Comparison of ENCODE assay signal across 20 cellular contexts in genomic region chr16:87822002-87822390, GRCh38. TPM values are rescaled to one million over a fixed set of nuclear protein-coding genes. Genes with fewer than 3 reads are reported as not detected.
A peak's percentile ranks its signal among the peaks of the same experiment; 100 is the strongest.
DNase-seq lines count a peak whose midpoint lies in the region; ATAC-seq and TF ChIP-seq lines count a peak whose summit lies in the region.
"Had no signal": no experiment of that assay in that cellular context is flagged by ENCODE, and none has a peak within 500 bp of the region (broad histone marks: within the 10 kb centered on the region; RNA-seq: fewer than 3 reads in every experiment).

No MANE protein-coding gene starts in this region.

- TF ChIP-seq EP300 in neural cell (conservative IDR thresholded peaks at IDR 0.05; ENCODE audit: poor library complexity, severe bottlenecking), result no peak

- H3K9me2 ChIP-seq in neural cell (ENCODE audit: insufficient read depth, low read length), result no peaks in the 10 kb centered on the region

- intact Hi-C loops in natural killer cell (cut with micrococcal nuclease), result no loop called here

- H3K27me3 ChIP-seq in BE2C, result no peaks in the 10 kb centered on the region
- no peaks in the 10 kb centered on the region for H3K27me3 ChIP-seq in ectodermal cell (ENCODE audit: control insufficient read depth, insufficient read depth, low read length, poor library complexity, severe bottlenecking)
- no peaks in the 10 kb centered on the region for H3K27me3 ChIP-seq in neural cell (ENCODE audit: insufficient read depth, low read depth, low read length)
- H3K27me3 ChIP-seq in effector memory CD4-positive, alpha-beta T cell (replicated peaks; ENCODE audit: control insufficient read depth, insufficient read depth, low read length, poor library complexity, severe bottlenecking), result no peaks in the 10 kb centered on the region
- H3K27me3 ChIP-seq: thyroid gland had no signal

- no peaks in the 10 kb centered on the region for H3K4me1 Mint-ChIP-seq in natural killer cell

- no peak for ATAC-seq in natural killer cell
- ATAC-seq: left lung, right cardiac atrium had no signal

- H3K36me3 ChIP-seq in BE2C (no peaks in the 10 kb centered on the region), ectodermal cell (ENCODE audit: control insufficient read depth, insufficient read depth, low read length) (no peaks in the 10 kb centered on the region), neural cell (ENCODE audit: insufficient read depth, low read length) (no peaks in the 10 kb centered on the region)
- no peaks in the 10 kb centered on the region for H3K36me3 ChIP-seq in effector memory CD4-positive, alpha-beta T cell (ENCODE audit: control insufficient read depth, insufficient read depth, low read length)
- H3K36me3 ChIP-seq: left lung, thyroid gland had no signal

- H3K4me1 ChIP-seq in BE2C, result 0 out of 2 replicates have a peak, but pooled peaks cover 3% of the 10 kb centered on the region
- peaks cover 47% of the 10 kb centered on the region for H3K4me1 ChIP-seq in ectodermal cell (ENCODE audit: control insufficient read depth, insufficient read depth, low read length)
- peaks cover 6% of the 10 kb centered on the region for H3K4me1 ChIP-seq in effector memory CD4-positive, alpha-beta T cell (ENCODE audit: control insufficient read depth, insufficient read depth, low read length, poor library complexity, severe bottlenecking)
- H3K4me1 ChIP-seq: left lung, thyroid gland had no signal

- no peaks in the 10 kb centered on the region for H3K79me2 ChIP-seq in neural cell (replicated peaks; ENCODE audit: insufficient read depth, low read length)

- no peaks in the 10 kb centered on the region for H3F3A ChIP-seq in neural cell (ENCODE audit: insufficient read depth, low read length, poor library complexity, severe bottlenecking)

- H3K4me2 ChIP-seq in neural cell (ENCODE audit: low read length), result no peak overlapping the region
- H3K4me2 ChIP-seq: KMS-11 had no signal

- H3K4me3 Mint-ChIP-seq in natural killer cell, result no peak overlapping the region
- H3K4me3 Mint-ChIP-seq: activated CD4-positive, alpha-beta memory T cell treated with anti-CD3 and anti-CD28 coated beads, Interleukin-2, amount 10 ng/mL, durations not matched to agents 7 days and 5 days; WTC11 had no signal

- no peak for TF ChIP-seq RAD21 in neural cell (conservative IDR thresholded peaks at IDR 0.05)

- no peaks in the 10 kb centered on the region for H3K36me3 Mint-ChIP-seq in natural killer cell

- no peak for TF ChIP-seq CTCF in BE2C (IDR thresholded peaks at IDR 0.05; ENCODE audit: low read depth, low read length)
- TF ChIP-seq CTCF in neural cell (IDR thresholded peaks at IDR 0.05; ENCODE audit: poor library complexity, severe bottlenecking), result no peak
- TF ChIP-seq CTCF in natural killer cell (IDR thresholded peaks at IDR 0.05), result no peak

- H4K20me1 ChIP-seq in neural cell (ENCODE audit: insufficient read depth), result no peaks in the 10 kb centered on the region

- WGBS in ectodermal cell, 2 experiments, result 64% methylated on average over 7 of the region's 7 CpGs

- H2AFZ ChIP-seq in neural cell (ENCODE audit: low read depth, low read length), result peak overlapping the region; percentile 34

- H3K9ac ChIP-seq in neural cell (ENCODE audit: low read length), result peak overlapping the region; percentile 41
- H3K9ac ChIP-seq: KMS-11 had no signal

- H3K27ac ChIP-seq in ectodermal cell (ENCODE audit: insufficient read depth, low read depth, low read length, poor library complexity, severe bottlenecking), result peak overlapping the region; percentile 22
- H3K27ac ChIP-seq in neural cell (ENCODE audit: low read length), result peak overlapping the region; percentile 9
- no peak overlapping the region for H3K27ac ChIP-seq in effector memory CD4-positive, alpha-beta T cell (ENCODE audit: insufficient read depth, low read length, poor library complexity, severe bottlenecking)
- H3K27ac ChIP-seq: dorsolateral prefrontal cortex, KMS-11, left lung, thyroid gland had no signal

- peaks cover 0 to 3% of the 10 kb centered on the region in 2 donors for H3K27me3 Mint-ChIP-seq in natural killer cell (ENCODE audit: low read depth in 2 of 2)
- H3K27me3 Mint-ChIP-seq: activated CD4-positive, alpha-beta memory T cell treated with anti-CD3 and anti-CD28 coated beads, Interleukin-2, amount 10 ng/mL, durations not matched to agents 7 days and 5 days had no signal

- no peaks in the 10 kb centered on the region for H3K9me3 Mint-ChIP-seq in natural killer cell

- no peaks in the 10 kb centered on the region for H3K9me3 ChIP-seq in BE2C
- H3K9me3 ChIP-seq in ectodermal cell (ENCODE audit: control insufficient read depth, low read length), result no peaks in the 10 kb centered on the region
- no peaks in the 10 kb centered on the region for H3K9me3 ChIP-seq in neural cell (ENCODE audit: low read length)
- no peaks in the 10 kb centered on the region for H3K9me3 ChIP-seq in effector memory CD4-positive, alpha-beta T cell (ENCODE audit: control insufficient read depth, low read length)
- H3K9me3 ChIP-seq: thyroid gland had no signal

- H3K27ac Mint-ChIP-seq in natural killer cell, result no peak overlapping the region
- H3K27ac Mint-ChIP-seq: activated CD4-positive, alpha-beta memory T cell treated with anti-CD3 and anti-CD28 coated beads, Interleukin-2, amount 10 ng/mL, durations not matched to agents 7 days and 5 days had no signal

- DNase-seq in BE2C (peak; percentile 5), ELF-1 (ENCODE audit: low read depth, low spot score) (peak; percentile 25), DMS153 treated with DMSO at 0.1 percent for 48 hours (lab: John Stamatoyannopoulos, UW; ENCODE audit: unreplicated experiment) (no peak), natural killer cell (no peak)
- no peak for DNase-seq in effector memory CD4-positive, alpha-beta T cell
- DNase-seq: activated CD4-positive, alpha-beta memory T cell treated with anti-CD3 and anti-CD28 coated beads, Interleukin-2, amount 10 ng/mL, durations not matched to agents 7 days and 5 days; COR-L47; dorsolateral prefrontal cortex; NCI-H1092; NCI-H2081; NCI-H510A; SHP77; stimulated activated CD4-positive, alpha-beta T cell treated with anti-CD3 and anti-CD28 coated beads, Interleukin-15, amount 100 ng/mL, for 24 hours; thyroid gland had no signal

- H3K4me3 ChIP-seq in BE2C (ENCODE audit: low read depth, low read length) (no peak overlapping the region), ectodermal cell (ENCODE audit: insufficient read depth, low read depth, low read length) (no peak overlapping the region), neural cell (ENCODE audit: low read length) (no peak overlapping the region)
- H3K4me3 ChIP-seq in effector memory CD4-positive, alpha-beta T cell (ENCODE audit: insufficient read depth, low read depth, low read length, poor library complexity, severe bottlenecking), result no peak overlapping the region
- H3K4me3 ChIP-seq: dorsolateral prefrontal cortex, left lung, thyroid gland had no signal

TF ChIP-seq in neural cell, 6 proteins besides CTCF, POLR2A, EP300 and RAD21:
- TF ChIP-seq SMC3 (conservative IDR thresholded peaks at IDR 0.05; ENCODE audit: poor library complexity) (no peak), REST (IDR thresholded peaks at IDR 0.05; ENCODE audit: borderline replicate concordance) (no peak), POLR2AphosphoS5 (IDR thresholded peaks at IDR 0.05) (no peak)

RNA-seq across cellular contexts. Expression of gene SLC7A5, which starts 47.3 kb away (rescaled TPM):
- 258 TPM for polyA plus RNA-seq in BE2C (2012; ENCODE audit: insufficient read depth, insufficient read length, low read depth)
- 32.3 TPM for polyA plus RNA-seq in ectodermal cell (2013, experiment 1 of 4)
- 35.9 TPM for polyA plus RNA-seq in ectodermal cell (2013, experiment 2 of 4)
- polyA plus RNA-seq in ectodermal cell (2013, experiment 3 of 4), result 23.1 TPM
- polyA plus RNA-seq in ectodermal cell (2013, experiment 4 of 4), result 23.8 TPM
- 3.9 and 5.1 TPM in 2 replicates for polyA plus RNA-seq in neural cell
- polyA minus RNA-seq in neural cell, result 8.3 and 9.7 TPM in 2 replicates
- total RNA-seq in natural killer cell, result 10 to 100 TPM; 27.2 to 66.1 (median 34.2) TPM

RNA-seq across cellular contexts. Expression of gene KLHDC4, which starts 56.2 kb away (rescaled TPM):
- 72.7 TPM for polyA plus RNA-seq in BE2C (2012; ENCODE audit: insufficient read depth, insufficient read length, low read depth)
- 47.3 TPM for polyA plus RNA-seq in ectodermal cell (2013, experiment 1 of 4)
- 42.0 TPM for polyA plus RNA-seq in ectodermal cell (2013, experiment 2 of 4)
- 24.0 TPM for polyA plus RNA-seq in ectodermal cell (2013, experiment 3 of 4)
- polyA plus RNA-seq in ectodermal cell (2013, experiment 4 of 4), result 29.9 TPM
- polyA plus RNA-seq in neural cell, result 27.5 and 30.7 TPM in 2 replicates
- 30.0 and 33.1 TPM in 2 replicates for polyA minus RNA-seq in neural cell
- 100 to 1,000 TPM; 210 to 311 (median 210) TPM for total RNA-seq in natural killer cell

Comparison
In these comparisons a context has a peak if more than half of its experiments do, and no peak if none do; other contexts are left out.
1. DNase-seq: peak in BE2C (single experiment) and ELF-1 (single experiment); none in DMS153 treated with DMSO at 0.1 percent for 48 hours (single experiment), natural killer cell (single experiment) and effector memory CD4-positive, alpha-beta T cell (0 of 3).